Comparison of ENCODE assay signal across 10 cellular contexts in the genomic region with DNA sequence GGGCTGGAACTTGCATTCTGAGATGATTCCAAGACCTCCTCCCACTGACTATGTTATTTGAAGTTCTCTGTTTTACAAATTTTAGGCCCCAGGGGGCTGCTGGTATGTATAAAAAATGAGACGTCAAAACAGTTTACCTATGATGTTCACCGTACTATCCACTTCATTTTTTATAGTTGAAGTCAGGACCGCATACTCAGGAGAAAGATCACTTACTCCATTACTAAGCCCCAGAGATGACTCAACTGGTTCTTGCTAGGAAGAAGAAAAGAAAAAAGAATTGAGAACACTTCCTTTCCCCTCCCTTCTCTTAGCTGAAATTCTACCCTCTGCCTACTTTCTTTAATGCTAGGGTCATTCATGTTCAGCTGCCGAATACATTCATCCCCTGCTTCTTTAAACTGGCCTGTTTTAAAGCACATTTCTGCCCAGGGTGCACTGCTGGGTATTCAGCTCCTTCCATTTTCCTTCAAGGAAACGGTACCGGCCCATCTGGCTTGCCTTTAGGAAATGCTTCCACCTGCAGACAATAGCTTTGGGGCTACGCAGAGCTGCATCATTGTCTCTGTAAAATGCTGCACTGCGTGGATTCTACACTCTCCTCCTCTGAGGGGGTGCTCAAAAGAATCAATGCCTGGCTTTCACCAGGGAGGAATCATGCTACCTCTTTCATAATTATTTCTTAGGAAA.
DNase-seq lines count a peak whose midpoint lies in the region; ATAC-seq lines count a peak whose summit lies in the region.
"Had no signal": no experiment of that assay in that cellular context is flagged by ENCODE, and none has a peak within 500 bp of the region (broad histone marks: within the 10 kb centered on the region; RNA-seq: fewer than 3 reads in every experiment).

No MANE protein-coding gene starts in this region.

- H3K27ac Mint-ChIP-seq in activated CD8-positive, alpha-beta memory T cell treated with anti-CD3 and anti-CD28 coated beads, Interleukin-2, amount 10 ng/mL, durations not matched to agents 7 days and 5 days, result peak overlapping the region; percentile 89
- H3K27ac Mint-ChIP-seq in activated T-helper 1 cell treated with anti-CD3 and anti-CD28 coated beads, Interleukin-12 subunit alpha, Interleukin-12 subunit beta, Interleukin-2, Interleukin-4 antibody, amounts not matched to agents 30 ng/mL and 10 ng/mL and 1 ng/mL, durations not matched to agents 14 hours and 24 hours and 36 hours, result peak overlapping the region; percentile 88
- H3K27ac Mint-ChIP-seq in stimulated activated memory B cell treated with anti-CD40 and anti-IgM and Interleukin-4, amounts not matched to agents 10 μg/mL and 1 μg/mL and 100 μg/mL, for 72 hours, result peak overlapping the region; percentile 11

- no peaks in the 10 kb centered on the region for H3K9me3 Mint-ChIP-seq in activated CD8-positive, alpha-beta memory T cell treated with anti-CD3 and anti-CD28 coated beads, Interleukin-2, amount 10 ng/mL, durations not matched to agents 7 days and 5 days (ENCODE audit: low read depth)
- no peaks in the 10 kb centered on the region for H3K9me3 Mint-ChIP-seq in activated T-helper 1 cell treated with anti-CD3 and anti-CD28 coated beads, Interleukin-12 subunit alpha, Interleukin-12 subunit beta, Interleukin-2, Interleukin-4 antibody, amounts not matched to agents 30 ng/mL and 10 ng/mL and 1 ng/mL, durations not matched to agents 14 hours and 24 hours and 36 hours
- H3K9me3 Mint-ChIP-seq in stimulated activated memory B cell treated with anti-CD40 and anti-IgM and Interleukin-4, amounts not matched to agents 10 μg/mL and 1 μg/mL and 100 μg/mL, for 72 hours, result no peaks in the 10 kb centered on the region

- H3K27me3 Mint-ChIP-seq in activated CD8-positive, alpha-beta memory T cell treated with anti-CD3 and anti-CD28 coated beads, Interleukin-2, amount 10 ng/mL, durations not matched to agents 7 days and 5 days, result no peaks in the 10 kb centered on the region
- H3K27me3 Mint-ChIP-seq in activated T-helper 1 cell treated with anti-CD3 and anti-CD28 coated beads, Interleukin-12 subunit alpha, Interleukin-12 subunit beta, Interleukin-2, Interleukin-4 antibody, amounts not matched to agents 30 ng/mL and 10 ng/mL and 1 ng/mL, durations not matched to agents 14 hours and 24 hours and 36 hours (ENCODE audit: insufficient read depth), result no peaks in the 10 kb centered on the region
- H3K27me3 Mint-ChIP-seq in stimulated activated memory B cell treated with anti-CD40 and anti-IgM and Interleukin-4, amounts not matched to agents 10 μg/mL and 1 μg/mL and 100 μg/mL, for 72 hours, result no peaks in the 10 kb centered on the region

- H3K36me3 Mint-ChIP-seq in activated CD8-positive, alpha-beta memory T cell treated with anti-CD3 and anti-CD28 coated beads, Interleukin-2, amount 10 ng/mL, durations not matched to agents 7 days and 5 days, result peaks cover 62% of the 10 kb centered on the region
- H3K36me3 Mint-ChIP-seq in activated T-helper 1 cell treated with anti-CD3 and anti-CD28 coated beads, Interleukin-12 subunit alpha, Interleukin-12 subunit beta, Interleukin-2, Interleukin-4 antibody, amounts not matched to agents 30 ng/mL and 10 ng/mL and 1 ng/mL, durations not matched to agents 14 hours and 24 hours and 36 hours (ENCODE audit: low read depth), result peaks cover 68% of the 10 kb centered on the region
- H3K36me3 Mint-ChIP-seq in stimulated activated memory B cell treated with anti-CD40 and anti-IgM and Interleukin-4, amounts not matched to agents 10 μg/mL and 1 μg/mL and 100 μg/mL, for 72 hours, result peaks cover 74% of the 10 kb centered on the region

- no peak for DNase-seq in activated CD8-positive, alpha-beta memory T cell treated with anti-CD3 and anti-CD28 coated beads, Interleukin-2, amount 10 ng/mL, durations not matched to agents 7 days and 5 days
- DNase-seq in activated CD8-positive, alpha-beta memory T cell treated with anti-CD3 and anti-CD28 coated beads for 24 hours, result no peak
- no peak for DNase-seq in activated T-helper 1 cell treated with anti-CD3 and anti-CD28 coated beads, Interleukin-12 subunit alpha, Interleukin-12 subunit beta, Interleukin-2, Interleukin-4 antibody, amounts not matched to agents 30 ng/mL and 10 ng/mL and 1 ng/mL, durations not matched to agents 14 hours and 24 hours and 36 hours (ENCODE audit: low spot score)
- peak; percentile 53 for DNase-seq in fibroblast of the conjunctiva (ENCODE audit: low read depth)
- DNase-seq in mucosa of gallbladder (ENCODE audit: low spot score), result no peak
- no peak for DNase-seq in COLO829 (ENCODE audit: low spot score)
- DNase-seq in activated gamma-delta T cell (lab: John Stamatoyannopoulos, UW), result no peak
- DNase-seq: stimulated activated CD4-positive, alpha-beta T cell treated with anti-CD3 and anti-CD28 coated beads, Interleukin-12 subunit alpha, Interleukin-12 subunit beta, amount 100 ng/mL, for 4 hours had no signal

- no peak overlapping the region for H3K4me3 Mint-ChIP-seq in activated CD8-positive, alpha-beta memory T cell treated with anti-CD3 and anti-CD28 coated beads, Interleukin-2, amount 10 ng/mL, durations not matched to agents 7 days and 5 days
- H3K4me3 Mint-ChIP-seq in activated T-helper 1 cell treated with anti-CD3 and anti-CD28 coated beads, Interleukin-12 subunit alpha, Interleukin-12 subunit beta, Interleukin-2, Interleukin-4 antibody, amounts not matched to agents 30 ng/mL and 10 ng/mL and 1 ng/mL, durations not matched to agents 14 hours and 24 hours and 36 hours, result peak overlapping the region; percentile 67
- no peak overlapping the region for H3K4me3 Mint-ChIP-seq in stimulated activated memory B cell treated with anti-CD40 and anti-IgM and Interleukin-4, amounts not matched to agents 10 μg/mL and 1 μg/mL and 100 μg/mL, for 72 hours

- CTCF ChIA-PET in activated CD8-positive, alpha-beta memory T cell treated with anti-CD3 and anti-CD28 coated beads, Interleukin-2, amount 10 ng/mL, durations not matched to agents 7 days and 5 days (lab: Charles Lee), result interaction anchor here (1.6 kb wide), 1 partner anchor 13 kb away, joined by 6 read pairs; no protein-coding TSS in a partner anchor

- ATAC-seq in activated CD8-positive, alpha-beta memory T cell treated with anti-CD3 and anti-CD28 coated beads, Interleukin-2, amount 10 ng/mL, durations not matched to agents 7 days and 5 days, result peak; percentile 38
- ATAC-seq in stimulated activated memory B cell treated with anti-CD40 and anti-IgM and Interleukin-4, amounts not matched to agents 10 μg/mL and 1 μg/mL and 100 μg/mL, for 72 hours, result no peak
- ATAC-seq: K562 had no signal

- peaks cover 39% of the 10 kb centered on the region for H3K4me1 Mint-ChIP-seq in activated CD8-positive, alpha-beta memory T cell treated with anti-CD3 and anti-CD28 coated beads, Interleukin-2, amount 10 ng/mL, durations not matched to agents 7 days and 5 days
- H3K4me1 Mint-ChIP-seq in activated T-helper 1 cell treated with anti-CD3 and anti-CD28 coated beads, Interleukin-12 subunit alpha, Interleukin-12 subunit beta, Interleukin-2, Interleukin-4 antibody, amounts not matched to agents 30 ng/mL and 10 ng/mL and 1 ng/mL, durations not matched to agents 14 hours and 24 hours and 36 hours (ENCODE audit: low read depth), result peaks cover 71% of the 10 kb centered on the region
- H3K4me1 Mint-ChIP-seq in stimulated activated memory B cell treated with anti-CD40 and anti-IgM and Interleukin-4, amounts not matched to agents 10 μg/mL and 1 μg/mL and 100 μg/mL, for 72 hours, result peaks cover 75% of the 10 kb centered on the region

- intact Hi-C loops in activated T-helper 1 cell treated with anti-CD3 and anti-CD28 coated beads, Interleukin-12 subunit alpha, Interleukin-12 subunit beta, Interleukin-2, Interleukin-4 antibody, amounts not matched to agents 30 ng/mL and 10 ng/mL and 1 ng/mL, durations not matched to agents 14 hours and 24 hours and 36 hours (cut with micrococcal nuclease), result loop anchor here (1.0 to 2.0 kb wide), 4 partner anchors 10 to 143 kb away; no protein-coding TSS in a partner anchor

Comparison
In these comparisons a context has a peak if more than half of its experiments do, and no peak if none do; other contexts are left out.
1. H3K27ac Mint-ChIP-seq: peak in every context shown above with its lines; median percentile 89 in activated CD8-positive, alpha-beta memory T cell treated with anti-CD3 and anti-CD28 coated beads, Interleukin-2, amount 10 ng/mL, durations not matched to agents 7 days and 5 days; 88 in activated T-helper 1 cell treated with anti-CD3 and anti-CD28 coated beads, Interleukin-12 subunit alpha, Interleukin-12 subunit beta, Interleukin-2, Interleukin-4 antibody, amounts not matched to agents 30 ng/mL and 10 ng/mL and 1 ng/mL, durations not matched to agents 14 hours and 24 hours and 36 hours; 11 in stimulated activated memory B cell treated with anti-CD40 and anti-IgM and Interleukin-4, amounts not matched to agents 10 μg/mL and 1 μg/mL and 100 μg/mL, for 72 hours.